In the genomic region with DNA sequence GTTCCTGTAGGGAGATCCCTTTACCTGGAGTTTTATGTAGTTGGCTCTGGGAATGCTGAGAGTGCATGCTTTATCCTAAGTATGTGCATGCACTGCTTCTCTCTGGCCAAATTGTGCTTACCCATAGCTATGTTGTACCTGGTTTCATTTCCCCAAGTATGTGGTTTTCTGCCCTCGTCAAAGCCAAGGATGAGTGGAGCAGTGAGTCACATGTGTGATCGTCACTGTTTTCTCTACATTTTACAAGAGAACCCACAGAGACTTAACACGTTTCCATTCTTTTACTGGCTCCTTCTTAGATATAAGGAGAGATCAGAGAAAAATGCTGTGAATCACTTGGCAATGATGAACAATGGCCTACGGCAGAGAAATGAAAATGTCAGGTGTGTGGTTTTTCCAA, we compare ENCODE assay signal across 8 cellular contexts. TPM values are rescaled to one million over a fixed set of nuclear protein-coding genes. Genes with fewer than 3 reads are reported as not detected.
DNase-seq lines count a peak whose midpoint lies in the region; ATAC-seq and TF ChIP-seq lines count a peak whose summit lies in the region.

No MANE protein-coding gene starts in this region.

- H3K4me3 Mint-ChIP-seq in activated CD8-positive, alpha-beta memory T cell treated with anti-CD3 and anti-CD28 coated beads, Interleukin-2, amount 10 ng/mL, durations not matched to agents 7 days and 5 days, result no peak overlapping the region
- no peak overlapping the region for H3K4me3 Mint-ChIP-seq in CD4-positive, alpha-beta T cell

- peaks cover 2% of the 10 kb centered on the region for H3K36me3 Mint-ChIP-seq in activated CD8-positive, alpha-beta memory T cell treated with anti-CD3 and anti-CD28 coated beads, Interleukin-2, amount 10 ng/mL, durations not matched to agents 7 days and 5 days
- no peaks in the 10 kb centered on the region for H3K36me3 Mint-ChIP-seq in CD4-positive, alpha-beta T cell (ENCODE audit: low read depth)

- peaks cover 18% of the 10 kb centered on the region for H3K4me1 Mint-ChIP-seq in activated CD8-positive, alpha-beta memory T cell treated with anti-CD3 and anti-CD28 coated beads, Interleukin-2, amount 10 ng/mL, durations not matched to agents 7 days and 5 days
- H3K4me1 Mint-ChIP-seq in CD4-positive, alpha-beta T cell (ENCODE audit: low read depth), result no peaks in the 10 kb centered on the region

- POLR2A ChIA-PET in CD4-positive, alpha-beta T cell (lab: Charles Lee), result no interaction called here

- intact Hi-C loops in CD4-positive, alpha-beta T cell (cut with DNase I, micrococcal nuclease), result no loop called here

- H3K27ac Mint-ChIP-seq in activated CD8-positive, alpha-beta memory T cell treated with anti-CD3 and anti-CD28 coated beads, Interleukin-2, amount 10 ng/mL, durations not matched to agents 7 days and 5 days, result peak overlapping the region; percentile 5
- no peak overlapping the region for H3K27ac Mint-ChIP-seq in CD4-positive, alpha-beta T cell

- ATAC-seq in activated CD8-positive, alpha-beta memory T cell treated with anti-CD3 and anti-CD28 coated beads, Interleukin-2, amount 10 ng/mL, durations not matched to agents 7 days and 5 days, result peak; percentile 72
- ATAC-seq in HG02981 (IDR thresholded peaks at IDR 0.05; ENCODE audit: unreplicated experiment), result peak; percentile 97
- no peak for ATAC-seq in CD4-positive, alpha-beta T cell (ENCODE audit: poor library complexity)

- peaks cover 2% of the 10 kb centered on the region for H3K9me3 Mint-ChIP-seq in activated CD8-positive, alpha-beta memory T cell treated with anti-CD3 and anti-CD28 coated beads, Interleukin-2, amount 10 ng/mL, durations not matched to agents 7 days and 5 days (ENCODE audit: low read depth)
- peaks cover 3% of the 10 kb centered on the region for H3K9me3 Mint-ChIP-seq in CD4-positive, alpha-beta T cell

- peaks cover 5% of the 10 kb centered on the region for H3K9me3 ChIP-seq in CD4-positive, alpha-beta T cell (ENCODE audit: control insufficient read depth, low read length)

- H3K27me3 Mint-ChIP-seq in activated CD8-positive, alpha-beta memory T cell treated with anti-CD3 and anti-CD28 coated beads, Interleukin-2, amount 10 ng/mL, durations not matched to agents 7 days and 5 days, result peaks cover 8% of the 10 kb centered on the region
- H3K27me3 Mint-ChIP-seq in CD4-positive, alpha-beta T cell, result no peaks in the 10 kb centered on the region

- no peak overlapping the region for H3K27ac ChIP-seq in CD4-positive, alpha-beta T cell (ENCODE audit: low read depth, low read length)

- no peak for TF ChIP-seq CTCF in CD4-positive, alpha-beta T cell (IDR thresholded peaks at IDR 0.05)

- peak; percentile 61 for DNase-seq in activated CD8-positive, alpha-beta memory T cell treated with anti-CD3 and anti-CD28 coated beads, Interleukin-2, amount 10 ng/mL, durations not matched to agents 7 days and 5 days
- DNase-seq in activated CD8-positive, alpha-beta memory T cell treated with anti-CD3 and anti-CD28 coated beads, Interleukin-2, amount 50 U/mL, for 48 hours, result no peak
- DNase-seq in OCI-M1 (lab: John Stamatoyannopoulos, UW), result peak; percentile 77
- peak; percentile 54 for DNase-seq in glomerular visceral epithelial cell (ENCODE audit: extremely low spot score)
- DNase-seq in kidney glomerular epithelial cell (lab: John Stamatoyannopoulos, UW), result no peak
- no peak for DNase-seq in NCI-H774 (lab: John Stamatoyannopoulos, UW)
- DNase-seq in CD4-positive, alpha-beta T cell, result no peak

- CTCF ChIA-PET in activated CD8-positive, alpha-beta memory T cell treated with anti-CD3 and anti-CD28 coated beads, Interleukin-2, amount 10 ng/mL, durations not matched to agents 7 days and 5 days (lab: Charles Lee), result no interaction called here
- CTCF ChIA-PET in CD4-positive, alpha-beta T cell (lab: Charles Lee), result no interaction called here

- H3K27me3 ChIP-seq in CD4-positive, alpha-beta T cell (ENCODE audit: control insufficient read depth, insufficient read depth, low read length), result no peaks in the 10 kb centered on the region

RNA-seq across cellular contexts. Expression of a gene that starts 42.0 kb away (rescaled TPM):
- 10 to 100 TPM; 21.6 to 25.2 TPM for total RNA-seq in activated CD8-positive, alpha-beta memory T cell treated with anti-CD3 and anti-CD28 coated beads, Interleukin-2, amount 10 ng/mL, durations not matched to agents 7 days and 5 days
- 10 to 100 TPM; 21.3 to 21.6 TPM for total RNA-seq in CD4-positive, alpha-beta T cell

Comparison
In these comparisons a context has a peak if more than half of its experiments do, and no peak if none do; other contexts are left out.
1. DNase-seq: peak in activated CD8-positive, alpha-beta memory T cell treated with anti-CD3 and anti-CD28 coated beads, Interleukin-2, amount 10 ng/mL, durations not matched to agents 7 days and 5 days (single experiment), OCI-M1 (single experiment) and glomerular visceral epithelial cell (single experiment); none in activated CD8-positive, alpha-beta memory T cell treated with anti-CD3 and anti-CD28 coated beads, Interleukin-2, amount 50 U/mL, for 48 hours (single experiment), kidney glomerular epithelial cell (single experiment), NCI-H774 (single experiment) and CD4-positive, alpha-beta T cell (0 of 10).